In genomic region chr7:74479961-74480829, GRCh38 we compare ENCODE assay signal across 8 cellular contexts. TPM values are rescaled to one million over a fixed set of nuclear protein-coding genes. Genes with fewer than 3 reads are reported as not detected.
DNase-seq lines count a peak whose midpoint lies in the region; ATAC-seq and TF ChIP-seq lines count a peak whose summit lies in the region.

No MANE protein-coding gene starts in this region.

- H3K36me3 ChIP-seq in ascending aorta (no peaks in the 10 kb centered on the region), right atrium auricular region (no peaks in the 10 kb centered on the region)

- H3K4me1 ChIP-seq in ascending aorta (peaks cover 25 to 44% of the 10 kb centered on the region in 2 donors), right atrium auricular region (peaks cover 0 to 84% of the 10 kb centered on the region in 2 donors)

- peak overlapping the region; percentile 90 to 95 for H3K27ac ChIP-seq in ascending aorta
- peak overlapping the region; percentile 94 to 98 for H3K27ac ChIP-seq in right atrium auricular region

- TF ChIP-seq CTCF in ascending aorta (IDR thresholded peaks at IDR 0.05): no peak
- no peak for TF ChIP-seq CTCF in right atrium auricular region (IDR thresholded peaks at IDR 0.05)

- H3K27me3 ChIP-seq in ascending aorta (no peaks in the 10 kb centered on the region), right atrium auricular region (no peaks in the 10 kb centered on the region)

- intact Hi-C loops in ascending aorta (cut with DNase I) (loop anchor here (1.0 to 5.0 kb wide), 2 partner anchors 26 to 228 kb away; partner anchors contain the start of gene RFC2), posterior cingulate gyrus (cut with DNase I) (no loop called here)

- peak overlapping the region; percentile 45 to 57 for H3K4me3 ChIP-seq in ascending aorta
- H3K4me3 ChIP-seq in right atrium auricular region: peak overlapping the region; percentile 14 to 47

- no peaks in the 10 kb centered on the region for H3K9me3 ChIP-seq in ascending aorta
- H3K9me3 ChIP-seq in right atrium auricular region: no peaks in the 10 kb centered on the region

- no peak for ATAC-seq in HG02571 (IDR thresholded peaks at IDR 0.05; ENCODE audit: unreplicated experiment)

- peak; percentile 83 for DNase-seq in A172 (ENCODE audit: low spot score)
- peak; percentile 88 for DNase-seq in HT-29 (ENCODE audit: low spot score)
- peak; percentile 59 to 94 for DNase-seq in ascending aorta (ENCODE audit: low spot score in 2 of 2)
- peak; percentile 93 for DNase-seq in right atrium auricular region (ENCODE audit: low spot score)
- peak; percentile 62 to 97 (median 82) for DNase-seq in posterior cingulate gyrus
- DNase-seq in activated CD4-positive, alpha-beta T cell treated with anti-CD3 and anti-CD28 coated beads, Interleukin-2, amount 50 U/mL, for 48 hours: no peak
- DNase-seq in RPMI8226: no peak

RNA-seq across cellular contexts. Expression of gene GTF2IRD1, which starts 26.5 kb away (rescaled TPM):
- 25.2 and 54.7 TPM in 2 replicates for total RNA-seq in A172 (2014; rRNA removed; shearing (Covaris generic))
- total RNA-seq in HT-29 (2014; rRNA removed; shearing (Covaris generic)): 34.6 and 41.5 TPM in 2 replicates
- total RNA-seq in ascending aorta (7.5 TPM), right atrium auricular region (10 to 100 TPM; 15.6 to 16.5 TPM)

Comparison
In these comparisons a context has a peak if more than half of its experiments do, and no peak if none do; other contexts are left out.
1. DNase-seq: peak in A172 (single experiment), HT-29 (single experiment), ascending aorta (2 of 2), right atrium auricular region (single experiment) and posterior cingulate gyrus (10 of 10); none in activated CD4-positive, alpha-beta T cell treated with anti-CD3 and anti-CD28 coated beads, Interleukin-2, amount 50 U/mL, for 48 hours (0 of 2) and RPMI8226 (single experiment).